ENCODE assay signal across 8 cellular contexts in the genomic region with DNA sequence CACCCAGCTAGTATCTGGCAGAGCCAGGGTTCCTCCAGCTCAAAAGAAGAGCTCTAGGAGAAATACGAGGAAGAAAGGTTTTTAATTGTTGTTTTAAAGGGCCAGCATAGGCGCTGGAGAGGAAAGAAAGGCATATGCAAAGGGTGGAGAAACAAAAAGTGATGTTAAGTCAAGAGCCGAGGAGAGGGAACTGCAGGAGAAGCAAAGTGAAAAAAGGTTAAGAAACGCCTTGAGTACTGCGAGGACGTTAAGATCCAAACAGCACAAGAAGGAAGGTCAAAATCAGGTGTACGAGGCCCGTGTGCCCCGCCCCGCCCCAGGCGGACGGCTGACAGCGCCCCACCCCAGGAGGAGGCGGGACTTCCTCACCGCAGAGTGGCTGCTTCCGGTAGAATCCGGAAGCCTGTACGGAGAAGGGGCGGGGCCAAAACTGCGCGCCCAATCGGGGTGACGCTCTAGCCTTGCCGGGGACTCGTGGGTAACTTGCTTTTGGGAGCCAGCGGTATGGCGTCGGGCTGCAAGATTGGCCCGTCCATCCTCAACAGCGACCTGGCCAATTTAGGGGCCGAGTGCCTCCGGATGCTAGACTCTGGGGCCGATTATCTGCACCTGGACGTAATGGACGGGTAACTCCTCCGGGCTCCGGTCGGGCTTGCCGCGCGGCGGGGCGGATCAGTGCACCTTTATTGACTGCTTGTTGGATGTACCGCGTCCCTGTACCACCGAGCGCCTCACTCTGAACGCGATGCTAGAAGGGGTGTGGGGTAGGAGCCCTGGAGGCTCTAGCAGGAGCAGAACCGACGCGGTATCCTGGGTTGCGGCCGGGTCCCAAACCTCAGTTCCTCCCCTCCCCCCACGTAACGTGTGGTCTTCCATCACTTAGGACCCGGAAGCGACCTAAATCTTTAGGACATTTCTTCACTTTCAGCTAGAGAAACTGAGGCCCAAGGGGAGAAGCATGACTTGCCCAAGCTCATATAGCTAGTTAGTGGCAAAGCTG. TPM values are rescaled to one million over a fixed set of nuclear protein-coding genes. Genes with fewer than 3 reads are reported as not detected.
DNase-seq lines count a peak whose midpoint lies in the region; ATAC-seq and TF ChIP-seq lines count a peak whose summit lies in the region.

RPE (plus strand) TSS at position 481 of the 1,000 bp plus-strand sequence; CDS start at position 505, 24 bp downstream.

- H3K27me3 ChIP-seq in ovary (no peaks in the 10 kb centered on the region), thyroid gland (no peaks in the 10 kb centered on the region)

- TF ChIP-seq POLR2A in ovary (IDR thresholded peaks at IDR 0.05): peak; percentile 40
- peak in 1 of 2 donors; percentile 60 for TF ChIP-seq POLR2A in thyroid gland (IDR thresholded peaks at IDR 0.05)

- 0 to 1% (median 0%) methylated on average over 57 to 58 of the region's 58 CpGs for WGBS in ovary, 3 donors
- WGBS in thyroid gland, 2 donors: 1% methylated on average over 40 to 41 of the region's 58 CpGs

- intact Hi-C loops in Right ventricle myocardium inferior (cut with DNase I) (loop anchor here (1.0 kb wide), 1 partner anchor 168 kb away; no protein-coding TSS in a partner anchor), ovary (cut with DNase I) (loop anchor here in 1 of 4 donors (10.0 kb wide), 1 partner anchor 192 kb away; no protein-coding TSS in a partner anchor), thyroid gland (cut with DNase I) (loop anchor here (10.0 kb wide), 1 partner anchor 172 kb away; the partner anchor contains the start of gene KANSL1L)

- ATAC-seq in HG02759 (IDR thresholded peaks at IDR 0.05; ENCODE audit: unreplicated experiment) (peak; percentile 99), Right ventricle myocardium inferior (peak; percentile 100)

- no peaks in the 10 kb centered on the region for H3K9me3 ChIP-seq in ovary
- no peaks in the 10 kb centered on the region for H3K9me3 ChIP-seq in thyroid gland

- no peak for TF ChIP-seq EP300 in ovary (IDR thresholded peaks at IDR 0.05)

- H3K27ac ChIP-seq in ovary (peak within 1 kb of the TSS in 1 of 2 donors; percentile 41), thyroid gland (peak within 1 kb of the TSS; percentile 43 to 90 (median 75))

- TF ChIP-seq CTCF in GM12864 (IDR thresholded peaks at IDR 0.05; ENCODE audit: low read depth, low read length, missing control alignments) (no peak), ovary (IDR thresholded peaks at IDR 0.05) (no peak), thyroid gland (IDR thresholded peaks at IDR 0.05) (no peak)

- peaks cover 7% of the 10 kb centered on the region for H3K4me1 ChIP-seq in ovary (ENCODE audit: insufficient read depth)
- H3K4me1 ChIP-seq in thyroid gland: peaks cover 20 to 23% of the 10 kb centered on the region in 2 donors

- DNase-seq in GM12864 (ENCODE audit: low read depth) (peak; percentile 83), NCI-H1417 (lab: John Stamatoyannopoulos, UW) (peak; percentile 93 to 96 (median 96)), SW 1271 (lab: John Stamatoyannopoulos, UW) (peak; percentile 72 to 88), Right ventricle myocardium inferior (ENCODE audit: missing footprints) (peak; percentile 98), ovary (peak; percentile 94 to 98 (median 96)), thyroid gland (peak; percentile 97 to 98)
- DNase-seq in activated naive CD8-positive, alpha-beta T cell treated with anti-CD3 and anti-CD28 coated beads, Interleukin-2, amount 50 U/mL, for 16 hours (ENCODE audit: low read depth, low spot score): peak; percentile 95

- no peaks in the 10 kb centered on the region for H3K36me3 ChIP-seq in ovary
- no peaks in the 10 kb centered on the region for H3K36me3 ChIP-seq in thyroid gland

- H3K4me3 ChIP-seq in GM12864 (ENCODE audit: low read depth, low read length) (peak within 1 kb of the TSS; percentile 73), ovary (peak within 1 kb of the TSS; percentile 72), thyroid gland (replicated peaks in 1 of 3) (peak within 1 kb of the TSS; percentile 82 to 93 (median 87))

RNA-seq across cellular contexts. Expression of gene RPE, which starts in this region (rescaled TPM):
- total RNA-seq in Right ventricle myocardium inferior: 15.4 TPM
- 10 to 100 TPM; 33.0 to 54.8 (median 43.3) TPM for total RNA-seq in ovary
- polyA plus RNA-seq in ovary: 10 to 100 TPM; 16.8 to 24.7 TPM
- 100 to 1,000 TPM in 2 of 4 donors, 10 to 100 TPM in 2; 67.3 to 190 (median 87.2) TPM for total RNA-seq in thyroid gland
